ENCODE assay signal across 15 cellular contexts in genomic region chr1:183163311-183163710, GRCh38. TPM values are rescaled to one million over a fixed set of nuclear protein-coding genes. Genes with fewer than 3 reads are reported as not detected.
A peak's percentile ranks its signal among the peaks of the same experiment; 100 is the strongest.
DNase-seq lines count a peak whose midpoint lies in the region; ATAC-seq and TF ChIP-seq lines count a peak whose summit lies in the region.
"Had no signal": no experiment of that assay in that cellular context is flagged by ENCODE, and none has a peak within 500 bp of the region (broad histone marks: within the 10 kb centered on the region; RNA-seq: fewer than 3 reads in every experiment).

No MANE protein-coding gene starts in this region.

- H3K9ac ChIP-seq in fibroblast of lung (ENCODE audit: insufficient read depth, low read length): no peak overlapping the region

- no peak for TF ChIP-seq CTCF in MCF 10A (IDR thresholded peaks at IDR 0.05; ENCODE audit: unreplicated experiment)
- TF ChIP-seq CTCF in breast epithelium (IDR thresholded peaks at IDR 0.05): no peak
- no peak for TF ChIP-seq CTCF in RWPE2 (IDR thresholded peaks at IDR 0.05; ENCODE audit: poor library complexity, severe bottlenecking)
- no peak for TF ChIP-seq CTCF in fibroblast of lung (conservative IDR thresholded peaks at IDR 0.05 in 1 of 2, IDR thresholded peaks at IDR 0.05 in 1 of 2; ENCODE audit: low read depth in 1 of 2, low read length in 2 of 2)
- TF ChIP-seq CTCF in gastrocnemius medialis (IDR thresholded peaks at IDR 0.05 in 4 of 5, conservative IDR thresholded peaks at IDR 0.05 in 1 of 5): no peak

- peaks cover 6% of the 10 kb centered on the region for H3K36me3 Mint-ChIP-seq in MCF 10A (ENCODE audit: insufficient read depth, unreplicated experiment)

- peak; percentile 97 for DNase-seq in MCF 10A (ENCODE audit: unreplicated experiment)
- DNase-seq in breast epithelium (ENCODE audit: low spot score in 2 of 2): no peak
- peak; percentile 84 for DNase-seq in RWPE2 (ENCODE audit: low spot score)
- DNase-seq in fibroblast of lung (ENCODE audit: low read depth in 2 of 2): peak; percentile 68 to 95
- no peak for DNase-seq in Right ventricle myocardium inferior (ENCODE audit: missing footprints)
- DNase-seq in gastrocnemius medialis: no peak
- DNase-seq: left cardiac atrium; NCI-H526; stimulated activated naive CD4-positive, alpha-beta T cell had no signal

- H3K27me3 ChIP-seq in breast epithelium (no peaks in the 10 kb centered on the region), RWPE2 (ENCODE audit: insufficient read depth, poor library complexity, severe bottlenecking) (no peaks in the 10 kb centered on the region), fibroblast of lung (ENCODE audit: control insufficient read depth, insufficient read depth, low read length) (no peaks in the 10 kb centered on the region), gastrocnemius medialis (no peaks in the 10 kb centered on the region)
- H3K27me3 ChIP-seq: neutrophil had no signal

- no peak overlapping the region for H2AFZ ChIP-seq in fibroblast of lung (ENCODE audit: low read length)

- H3K36me3 ChIP-seq in breast epithelium: no peaks in the 10 kb centered on the region
- no peaks in the 10 kb centered on the region for H3K36me3 ChIP-seq in RWPE2 (ENCODE audit: low read depth)
- H3K36me3 ChIP-seq in fibroblast of lung (ENCODE audit: control insufficient read depth, insufficient read depth, low read length): no peaks in the 10 kb centered on the region
- no peaks in the 10 kb centered on the region for H3K36me3 ChIP-seq in gastrocnemius medialis
- H3K36me3 ChIP-seq: HAP-1, neutrophil had no signal

- no peaks in the 10 kb centered on the region for H3K9me3 Mint-ChIP-seq in MCF 10A (ENCODE audit: unreplicated experiment)
- H3K9me3 Mint-ChIP-seq: T-helper 1 cell treated with Interleukin-12 subunit alpha and Interleukin-12 subunit beta and Interleukin-4 antibody, amounts not matched to agents 30 μg/mL and 1 μg/mL, for 36 hours had no signal

- H3K27ac ChIP-seq in breast epithelium (no peak overlapping the region), RWPE2 (ENCODE audit: poor library complexity, severe bottlenecking) (peak overlapping the region; percentile 100), fibroblast of lung (ENCODE audit: insufficient read depth, low read length) (no peak overlapping the region), gastrocnemius medialis (no peak overlapping the region)
- H3K27ac ChIP-seq: neutrophil had no signal

- no peaks in the 10 kb centered on the region for H3K9me3 ChIP-seq in breast epithelium
- no peaks in the 10 kb centered on the region for H3K9me3 ChIP-seq in RWPE2 (ENCODE audit: severe bottlenecking)
- no peaks in the 10 kb centered on the region for H3K9me3 ChIP-seq in fibroblast of lung (ENCODE audit: control insufficient read depth, insufficient read depth, low read depth, low read length)
- H3K9me3 ChIP-seq in gastrocnemius medialis: no peaks in the 10 kb centered on the region
- H3K9me3 ChIP-seq: HAP-1, neutrophil had no signal

- intact Hi-C loops in MCF 10A (cut with micrococcal nuclease): no loop called here
- intact Hi-C loops in breast epithelium (cut with DNase I; ENCODE audit: low total_unique reads): no loop called here
- intact Hi-C loops in Right ventricle myocardium inferior (cut with DNase I): no loop called here
- intact Hi-C loops in gastrocnemius medialis (cut with DNase I; ENCODE audit: low total_unique reads): no loop called here

- ATAC-seq in RWPE2 (ENCODE audit: low read depth) (peak; percentile 54), Right ventricle myocardium inferior (no peak), GM21786 (IDR thresholded peaks at IDR 0.05; ENCODE audit: unreplicated experiment) (no peak), gastrocnemius medialis (no peak), GM21447 (IDR thresholded peaks at IDR 0.05; ENCODE audit: unreplicated experiment) (no peak)
- ATAC-seq: left cardiac atrium had no signal

- H3K4me1 ChIP-seq in breast epithelium (no peaks in the 10 kb centered on the region), RWPE2 (ENCODE audit: insufficient read depth, poor library complexity, severe bottlenecking) (peaks cover 74% of the 10 kb centered on the region), fibroblast of lung (ENCODE audit: control insufficient read depth, extremely low read depth, insufficient read depth, low read length) (peaks cover 17% of the 10 kb centered on the region), gastrocnemius medialis (no peaks in the 10 kb centered on the region)
- H3K4me1 ChIP-seq: HAP-1 had no signal

- no peaks in the 10 kb centered on the region for H3K27me3 Mint-ChIP-seq in MCF 10A (ENCODE audit: insufficient read depth, unreplicated experiment)

- H3K27ac Mint-ChIP-seq in MCF 10A (ENCODE audit: low read depth, unreplicated experiment): no peak overlapping the region
- H3K27ac Mint-ChIP-seq: T-helper 1 cell treated with Interleukin-12 subunit alpha and Interleukin-12 subunit beta and Interleukin-4 antibody, amounts not matched to agents 30 μg/mL and 1 μg/mL, for 36 hours had no signal

- CTCF ChIA-PET in MCF 10A (lab: Yijun Ruan, JAX): interaction anchor here (0.7 to 2.5 kb wide), 4 partner anchors 22 to 97 kb away, joined by 3 to 9 read pairs (median 6); no protein-coding TSS in a partner anchor

- TF ChIP-seq POLR2A in breast epithelium (IDR thresholded peaks at IDR 0.05): no peak
- TF ChIP-seq POLR2A in gastrocnemius medialis (IDR thresholded peaks at IDR 0.05): no peak

- BruUV-seq in MCF 10A (replicated peaks; lab: Mats Ljungman, UMichigan): no TSS peak

- POLR2A ChIA-PET in MCF 10A (lab: Yijun Ruan, JAX): interaction anchor here (0.6 to 8.0 kb wide), 15 partner anchors 16 to 319 kb away, joined by 3 to 69 read pairs (median 6); partner anchors contain the start of gene LAMC2

- H4K20me1 ChIP-seq in fibroblast of lung (ENCODE audit: control insufficient read depth, extremely low read depth, insufficient read depth, low read length): no peaks in the 10 kb centered on the region

- H3K4me3 ChIP-seq in breast epithelium (no peak overlapping the region), RWPE2 (ENCODE audit: severe bottlenecking) (no peak overlapping the region), fibroblast of lung (replicated peaks in 1 of 4; ENCODE audit: control extremely low read depth in 1 of 4, insufficient read depth in 1 of 4, low read depth in 3 of 4, low read length in 4 of 4) (no peak overlapping the region), gastrocnemius medialis (no peak overlapping the region)
- H3K4me3 ChIP-seq: HAP-1 had no signal

- no peak overlapping the region for H3K4me3 Mint-ChIP-seq in MCF 10A (ENCODE audit: unreplicated experiment)
- H3K4me3 Mint-ChIP-seq: T-helper 1 cell treated with Interleukin-12 subunit alpha and Interleukin-12 subunit beta and Interleukin-4 antibody, amounts not matched to agents 30 μg/mL and 1 μg/mL, for 36 hours had no signal

- H3K4me2 ChIP-seq in fibroblast of lung (ENCODE audit: extremely low read depth, insufficient read depth, low read length): no peak overlapping the region

- in situ Hi-C loops in gastrocnemius medialis (cut with MboI; ENCODE audit: low sequenced_read_pairs in 4 of 4): no loop called here

- H3K4me1 Mint-ChIP-seq in MCF 10A (ENCODE audit: insufficient read depth, unreplicated experiment): peaks cover 29% of the 10 kb centered on the region

- no peaks in the 10 kb centered on the region for H3K79me2 ChIP-seq in fibroblast of lung (ENCODE audit: control insufficient read depth, insufficient read depth, low read length)

RNA-seq across cellular contexts. Expression of gene LAMC2, which starts 22.8 kb away (rescaled TPM):
- 751 and 884 TPM in 2 replicates for total RNA-seq in MCF 10A (2022)
- 10 to 100 TPM in 2 of 3 donors, 1 to 10 TPM in 1; 3.0 to 20.3 (median 16.4) TPM for total RNA-seq in breast epithelium
- total RNA-seq in fibroblast of lung: 0.99 and 2.8 TPM in 2 replicates
- polyA plus RNA-seq in fibroblast of lung: 0.66 and 3.9 TPM in 2 replicates
- 0.40 and 2.5 TPM in 2 replicates for polyA plus RNA-seq in fibroblast of lung (2012)
- polyA minus RNA-seq in fibroblast of lung (ENCODE audit: low replicate concordance): 2.7 TPM in 1 of 2 replicates, not detected in the other
- total RNA-seq in Right ventricle myocardium inferior: 3.8 TPM
- 1 to 10 TPM in 3 of 4 donors, under 1 TPM in 1; 0.78 to 1.8 (median 1.4) TPM for total RNA-seq in gastrocnemius medialis
- total RNA-seq: activated CD8-positive, alpha-beta memory T cell treated with anti-CD3 and anti-CD28 coated beads for 36 hours had no signal

Comparison
In these comparisons a context has a peak if more than half of its experiments do, and no peak if none do; other contexts are left out.
1. DNase-seq: peak in MCF 10A (single experiment), RWPE2 (single experiment) and fibroblast of lung (2 of 2); none in breast epithelium (0 of 2), Right ventricle myocardium inferior (single experiment) and gastrocnemius medialis (0 of 2).
2. RNA of gene LAMC2, which starts 22.8 kb away (total RNA-seq): 751 to 884 TPM in MCF 10A; 3.0 to 20.3 TPM in breast epithelium, 3.8 TPM in Right ventricle myocardium inferior (single experiment), 0.78 to 1.8 TPM in gastrocnemius medialis and 0.99 to 2.8 TPM in fibroblast of lung; every median in the first group is over 10 times any median in the second.